Comparison of ENCODE assay signal across 9 cellular contexts in the genomic region with DNA sequence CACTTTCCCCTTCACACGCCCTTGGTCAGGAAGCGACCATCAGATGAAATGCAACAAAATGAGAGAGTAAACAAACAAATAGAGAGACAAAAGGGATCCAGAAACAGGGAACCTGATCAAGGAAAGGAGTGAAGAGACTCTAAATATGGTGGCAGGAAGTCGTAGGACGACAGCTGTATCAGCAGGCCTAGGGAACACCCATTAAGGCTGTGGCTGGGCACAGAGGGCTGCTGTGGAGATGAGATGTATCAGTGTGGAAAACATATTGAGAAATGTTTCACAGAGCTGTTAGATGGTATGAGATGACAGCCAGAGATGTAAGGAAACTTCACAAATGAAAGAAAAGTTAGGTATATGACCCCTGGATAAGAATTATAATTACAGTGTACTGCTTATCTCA.
"Had no signal": no experiment of that assay in that cellular context is flagged by ENCODE, and none has a peak within 500 bp of the region (broad histone marks: within the 10 kb centered on the region; RNA-seq: fewer than 3 reads in every experiment).

No MANE protein-coding gene starts in this region.

- H3K4me3 Mint-ChIP-seq: activated naive CD4-positive, alpha-beta T cell treated with anti-CD3 and anti-CD28 coated beads, Interleukin-2, amount 10 ng/mL, durations not matched to agents 7 days and 5 days; T-helper 2 cell treated with Interferon-gamma antibody and Interleukin-4, amounts not matched to agents 5 μg/mL and 100 μg/mL, for 36 hours had no signal

- H3K27ac Mint-ChIP-seq: activated naive CD4-positive, alpha-beta T cell treated with anti-CD3 and anti-CD28 coated beads, Interleukin-2, amount 10 ng/mL, durations not matched to agents 7 days and 5 days; T-helper 2 cell treated with Interferon-gamma antibody and Interleukin-4, amounts not matched to agents 5 μg/mL and 100 μg/mL, for 36 hours had no signal

- DNase-seq: activated naive CD4-positive, alpha-beta T cell treated with anti-CD3 and anti-CD28 coated beads, Interleukin-2, amount 10 ng/mL, durations not matched to agents 7 days and 5 days; activated T-cell treated with anti-CD3 and anti-CD28 coated beads, Interleukin-2, amount 50 U/mL, for 48 hours; anterior cingulate cortex; kidney; left ventricle myocardium inferior; mesendoderm; stimulated activated CD4-positive, alpha-beta T cell treated with anti-CD3 and anti-CD28 coated beads, Interleukin-15, amount 100 ng/mL, for 24 hours; stimulated activated CD4-positive, alpha-beta T cell treated with anti-CD3 and anti-CD28 coated beads, Interleukin-4, amount 100 ng/mL, for 24 hours had no signal

- H3K27me3 Mint-ChIP-seq: activated naive CD4-positive, alpha-beta T cell treated with anti-CD3 and anti-CD28 coated beads, Interleukin-2, amount 10 ng/mL, durations not matched to agents 7 days and 5 days had no signal

- H3K9me3 Mint-ChIP-seq: activated naive CD4-positive, alpha-beta T cell treated with anti-CD3 and anti-CD28 coated beads, Interleukin-2, amount 10 ng/mL, durations not matched to agents 7 days and 5 days; T-helper 2 cell treated with Interferon-gamma antibody and Interleukin-4, amounts not matched to agents 5 μg/mL and 100 μg/mL, for 36 hours had no signal
